In genomic region chr1:165324050-165324449, GRCh38 we compare ENCODE assay signal across 29 cellular contexts. TPM values are rescaled to one million over a fixed set of nuclear protein-coding genes. Genes with fewer than 3 reads are reported as not detected.
"Had no signal": no experiment of that assay in that cellular context is flagged by ENCODE, and none has a peak within 500 bp of the region (broad histone marks: within the 10 kb centered on the region; RNA-seq: fewer than 3 reads in every experiment).

No MANE protein-coding gene starts in this region.

- H3K4me3 ChIP-seq: colonic mucosa, esophagus squamous epithelium, gastrocnemius medialis, heart right ventricle, left lung, lower lobe of right lung, mucosa of descending colon had no signal

- H3K9me3 Mint-ChIP-seq: dendritic cell treated with granulocyte-macrophage colony-stimulating factor and Interleukin-4, amounts not matched to agents 40 ng/mL and 50 ng/mL, for 4 days; effector memory CD8-positive, alpha-beta T cell had no signal

- H3K27ac Mint-ChIP-seq: dendritic cell treated with granulocyte-macrophage colony-stimulating factor and Interleukin-4, amounts not matched to agents 40 ng/mL and 50 ng/mL, for 4 days; effector memory CD8-positive, alpha-beta T cell had no signal

- DNase-seq: colonic mucosa; cortex of kidney; effector CD8-positive, alpha-beta T cell; effector memory CD8-positive, alpha-beta T cell; esophagus squamous epithelium; foreskin fibroblast; foreskin melanocyte; gastrocnemius medialis; glutamatergic neuron; head of caudate nucleus; heart right ventricle; hippocampal formation; left cardiac atrium; left lung; left ventricle myocardium superior; lower lobe of right lung; mesenchymal stem cell; mucosa of descending colon had no signal

- H3K27ac ChIP-seq: colonic mucosa, esophagus squamous epithelium, gastrocnemius medialis, heart right ventricle, left lung, lower lobe of right lung had no signal

- H3K4me3 Mint-ChIP-seq: dendritic cell treated with granulocyte-macrophage colony-stimulating factor and Interleukin-4, amounts not matched to agents 40 ng/mL and 50 ng/mL, for 4 days; effector memory CD8-positive, alpha-beta T cell had no signal

- ATAC-seq: effector memory CD8-positive, alpha-beta T cell; gastrocnemius medialis; heart right ventricle; left cardiac atrium; left lung; left ventricle myocardium superior; lower lobe of right lung; mucosa of descending colon had no signal

- FAIRE-seq: endothelial cell of umbilical vein, islet of Langerhans, keratinocyte had no signal

- H3K4me1 ChIP-seq: colonic mucosa, esophagus squamous epithelium, gastrocnemius medialis, heart right ventricle, left lung, lower lobe of right lung had no signal

- H3K27me3 ChIP-seq: colonic mucosa, gastrocnemius medialis had no signal

- H3K36me3 ChIP-seq: colonic mucosa, esophagus squamous epithelium, gastrocnemius medialis, heart right ventricle, left lung, lower lobe of right lung had no signal

- H3K9me3 ChIP-seq: colonic mucosa, esophagus squamous epithelium, gastrocnemius medialis, lower lobe of right lung, mucosa of descending colon had no signal

RNA-seq across cellular contexts. Expression of gene LMX1A, which starts 32.5 kb away (rescaled TPM):
- total RNA-seq: chondrocyte, dermis microvascular lymphatic vessel endothelial cell, endothelial cell of umbilical vein, epithelial cell of proximal tubule, glomerular endothelial cell, kidney epithelial cell, left lung, left ventricle myocardium superior, lung microvascular endothelial cell, myocyte had no signal
- polyA plus RNA-seq: endothelial cell of umbilical vein, keratinocyte had no signal
